Comparison of ENCODE assay signal across 10 cellular contexts in the genomic region with DNA sequence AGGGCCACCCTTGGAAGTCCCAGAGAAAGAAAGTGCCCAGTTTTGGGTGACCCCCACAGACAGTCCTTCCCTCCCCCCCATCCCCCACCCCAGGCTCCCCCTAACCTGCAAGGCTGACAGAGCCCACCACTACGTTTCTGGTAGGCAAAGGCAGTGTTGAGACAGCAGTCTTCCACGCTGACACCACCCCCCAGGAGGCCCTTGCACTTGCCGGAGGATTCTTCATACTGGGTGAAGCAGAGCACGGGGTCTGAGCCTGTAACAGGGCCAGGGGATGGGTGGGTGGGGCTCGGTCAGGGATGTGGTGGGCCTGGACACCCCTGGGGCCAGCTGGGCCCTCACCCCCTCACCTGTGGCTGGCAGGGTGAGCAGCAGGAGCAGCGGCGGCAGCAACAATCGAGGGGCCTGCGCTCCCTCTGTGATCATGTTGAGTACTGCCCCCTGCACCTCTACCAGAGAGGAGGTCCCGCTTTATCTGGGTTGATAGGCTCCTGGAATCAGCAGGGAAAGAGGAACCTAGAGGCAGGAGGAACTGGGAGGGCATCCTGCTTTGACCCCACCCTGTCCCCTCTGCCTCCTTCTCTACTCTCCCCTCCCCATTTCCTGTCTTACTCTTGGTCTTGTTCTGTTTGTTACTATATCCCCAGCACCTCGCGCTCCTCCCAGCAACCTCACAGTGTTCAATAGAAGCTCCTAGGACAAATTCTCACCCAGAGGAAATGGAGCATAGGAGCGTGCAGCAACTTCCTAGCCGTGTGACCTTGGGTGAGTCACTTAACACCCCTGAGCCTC. TPM values are rescaled to one million over a fixed set of nuclear protein-coding genes. Genes with fewer than 3 reads are reported as not detected.
A peak's percentile ranks its signal among the peaks of the same experiment; 100 is the strongest.
DNase-seq lines count a peak whose midpoint lies in the region; ATAC-seq and TF ChIP-seq lines count a peak whose summit lies in the region.
"Had no signal": no experiment of that assay in that cellular context is flagged by ENCODE, and none has a peak within 500 bp of the region (broad histone marks: within the 10 kb centered on the region; RNA-seq: fewer than 3 reads in every experiment).

A gene (minus strand): TSS at position 512 of the 792 bp plus-strand sequence. CDS start 86 bp downstream, at position 426.

- H3K4me1 ChIP-seq in heart left ventricle (peaks cover 0 to 12% (median 0%) of the 10 kb centered on the region in 12 donors), tibial nerve (no peaks in the 10 kb centered on the region)

- H3K9me3 ChIP-seq in heart left ventricle (no peaks in the 10 kb centered on the region), tibial nerve (no peaks in the 10 kb centered on the region), MG63 (no peaks in the 10 kb centered on the region)

- H3K27me3 Mint-ChIP-seq in activated T-cell treated with anti-CD3 and anti-CD28 coated beads, Interleukin-2, amount 50 U/mL, for 72 hours (ENCODE audit: low read depth): no peaks in the 10 kb centered on the region

- TF ChIP-seq POLR2A in heart left ventricle (IDR thresholded peaks at IDR 0.05) (no peak), tibial nerve (IDR thresholded peaks at IDR 0.05) (no peak)

- no peak for DNase-seq in activated T-cell treated with anti-CD3 and anti-CD28 coated beads, Interleukin-2, amount 50 U/mL, for 72 hours
- DNase-seq in activated T-cell treated with anti-CD3 and anti-CD28 coated beads, Interleukin-2, amount 50 U/mL, for 1 hour: no peak
- DNase-seq in UCSD-AML1 (lab: John Stamatoyannopoulos, UW; ENCODE audit: unreplicated experiment) (peak; percentile 70), heart left ventricle (no peak), tibial nerve (ENCODE audit: low spot score in 2 of 2) (no peak), HK-2 (ENCODE audit: unreplicated experiment) (no peak), cerebellar nuclear complex (lab: John Stamatoyannopoulos, UW) (no peak), MG63 (no peak)
- DNase-seq: stimulated activated CD4-positive, alpha-beta T cell treated with anti-CD3 and anti-CD28 coated beads, Interleukin-4, amount 100 ng/mL, for 4 hours had no signal

- H3K27ac Mint-ChIP-seq in activated T-cell treated with anti-CD3 and anti-CD28 coated beads, Interleukin-2, amount 50 U/mL, for 72 hours: peak within 1 kb of the TSS; percentile 17

- intact Hi-C loops in heart left ventricle (cut with DNase I): loop anchor here in 2 of 10 donors (10.0 kb wide), 1 partner anchor 65 kb away; a partner anchor contains a TSS

- peaks cover 0 to 5% (median 0%) of the 10 kb centered on the region in 9 donors for H3K36me3 ChIP-seq in heart left ventricle
- peaks cover 0 to 9% (median 0%) of the 10 kb centered on the region in 3 donors for H3K36me3 ChIP-seq in tibial nerve
- H3K36me3 ChIP-seq in MG63: no peaks in the 10 kb centered on the region

- no peaks in the 10 kb centered on the region for H3K36me3 Mint-ChIP-seq in activated T-cell treated with anti-CD3 and anti-CD28 coated beads, Interleukin-2, amount 50 U/mL, for 72 hours (ENCODE audit: insufficient read depth in 2 of 2)

- peak; percentile 51 to 61 for ATAC-seq in activated T-cell treated with anti-CD3 and anti-CD28 coated beads, Interleukin-2, amount 50 U/mL, for 72 hours (replicated peaks in 1 of 2)
- ATAC-seq in heart left ventricle: peak in 3 of 4 donors; percentile 18 to 53 (median 26)
- ATAC-seq: SK-N-SH treated with all-trans-retinoic acid at 6 μM for 48 hours had no signal

- H3K4me3 ChIP-seq in heart left ventricle: peak within 1 kb of the TSS in 4 of 12 donors; percentile 0 to 49 (median 22)
- peak within 1 kb of the TSS in 1 of 4 donors; percentile 25 for H3K4me3 ChIP-seq in tibial nerve
- H3K4me3 ChIP-seq in MG63: no peak within 1 kb of the TSS

- WGBS in heart left ventricle, 4 donors: 45 to 68% (median 54%) methylated on average over 8 to 14 of the region's 14 CpGs
- 36 to 71% methylated on average over 5 to 13 of the region's 14 CpGs for WGBS in tibial nerve, 2 donors

- no peaks in the 10 kb centered on the region for H3K9me3 Mint-ChIP-seq in activated T-cell treated with anti-CD3 and anti-CD28 coated beads, Interleukin-2, amount 50 U/mL, for 72 hours

- H3K27ac ChIP-seq in heart left ventricle (peak within 1 kb of the TSS in 1 of 12 donors; percentile 58), tibial nerve (no peak within 1 kb of the TSS)

- peak within 1 kb of the TSS; percentile 65 to 66 for H3K4me3 Mint-ChIP-seq in activated T-cell treated with anti-CD3 and anti-CD28 coated beads, Interleukin-2, amount 50 U/mL, for 72 hours

- peaks cover 15% of the 10 kb centered on the region for H3K4me1 Mint-ChIP-seq in activated T-cell treated with anti-CD3 and anti-CD28 coated beads, Interleukin-2, amount 50 U/mL, for 72 hours (ENCODE audit: low read depth)

- H3K27me3 ChIP-seq in heart left ventricle (no peaks in the 10 kb centered on the region), tibial nerve (no peaks in the 10 kb centered on the region), MG63 (no peaks in the 10 kb centered on the region)

- no peak for TF ChIP-seq EP300 in tibial nerve (IDR thresholded peaks at IDR 0.05)

- TF ChIP-seq CTCF in heart left ventricle (IDR thresholded peaks at IDR 0.05) (no peak), tibial nerve (IDR thresholded peaks at IDR 0.05) (no peak)

RNA-seq across cellular contexts. Expression of the gene that starts here (rescaled TPM):
- 1 to 10 TPM; 6.4 to 9.5 TPM for total RNA-seq in activated T-cell treated with anti-CD3 and anti-CD28 coated beads, Interleukin-2, amount 50 U/mL, for 72 hours
- total RNA-seq in heart left ventricle (10 to 100 TPM in 2 of 9 donors, 1 to 10 TPM in 6, under 1 TPM in 1; 0.98 to 24.7 (median 1.9) TPM), tibial nerve (10 to 100 TPM in 3 of 4 donors, 1 to 10 TPM in 1; 2.2 to 15.6 (median 12.1) TPM)
- polyA plus RNA-seq in heart left ventricle: 1 to 10 TPM; 1.2 to 1.6 TPM
- not detected in 2 replicates for total RNA-seq in MG63 (2014; rRNA removed; shearing (Covaris generic); ENCODE audit: low replicate concordance)
